23 cellular contexts compared by ENCODE assay signal in the genomic region with DNA sequence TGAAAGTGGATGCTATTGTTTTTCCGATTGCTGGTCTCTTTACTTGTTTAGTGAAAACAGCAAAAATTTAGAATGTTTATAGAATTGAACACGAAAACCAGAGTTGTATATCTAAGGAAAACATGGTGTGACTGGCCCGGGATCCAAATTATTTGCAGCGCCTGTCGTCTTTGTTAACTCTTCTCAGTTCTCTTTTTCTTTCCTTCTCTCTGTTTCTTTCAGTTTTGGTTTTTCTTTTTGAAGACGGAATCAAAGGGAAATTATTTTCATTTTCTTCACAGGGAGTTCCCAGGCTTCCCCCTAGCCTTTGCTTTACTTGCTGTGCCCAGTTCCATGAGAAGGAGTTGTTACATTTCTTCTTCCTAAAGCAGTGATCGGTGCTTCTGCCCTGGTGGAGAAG.
A peak's percentile ranks its signal among the peaks of the same experiment; 100 is the strongest.
DNase-seq lines count a peak whose midpoint lies in the region; ATAC-seq, FAIRE-seq and TF ChIP-seq lines count a peak whose summit lies in the region.
"Had no signal": no experiment of that assay in that cellular context is flagged by ENCODE, and none has a peak within 500 bp of the region (broad histone marks: within the 10 kb centered on the region; RNA-seq: fewer than 3 reads in every experiment).

No MANE protein-coding gene starts in this region.

- TF ChIP-seq EP300 in stomach (IDR thresholded peaks at IDR 0.05) = no peak

- no peaks in the 10 kb centered on the region for H3K27me3 ChIP-seq in GM23338 (ENCODE audit: insufficient read depth)
- no peaks in the 10 kb centered on the region for H3K27me3 ChIP-seq in stomach
- H3K27me3 ChIP-seq in WERI-Rb-1 (ENCODE audit: insufficient read depth, low read depth, severe bottlenecking) = peaks cover 15% of the 10 kb centered on the region
- H3K27me3 ChIP-seq: right lobe of liver had no signal

- H3K36me3 Mint-ChIP-seq in GM23338 (ENCODE audit: low read depth) = peaks cover 12% of the 10 kb centered on the region
- no peaks in the 10 kb centered on the region for H3K36me3 Mint-ChIP-seq in activated T-helper 17 cell treated with anti-CD3 and anti-CD28 coated beads, Interleukin-2, amount 50 U/mL, for 72 hours (ENCODE audit: low read depth)
- H3K36me3 Mint-ChIP-seq: CD8-positive, alpha-beta memory T cell; stimulated activated effector memory CD8-positive, alpha-beta T cell treated with anti-CD3 and anti-CD28 coated beads, Interleukin-12 subunit alpha, Interleukin-12 subunit beta, amount 100 ng/mL, for 72 hours had no signal

- no peak overlapping the region for H3K9ac ChIP-seq in kidney (ENCODE audit: low read length in 2 of 2)

- no peak overlapping the region for H3K4me3 ChIP-seq in GM23338
- no peak overlapping the region for H3K4me3 ChIP-seq in kidney (ENCODE audit: low read length in 2 of 2)
- H3K4me3 ChIP-seq in stomach = no peak overlapping the region
- no peak overlapping the region for H3K4me3 ChIP-seq in WERI-Rb-1 (ENCODE audit: low read depth, low read length)
- H3K4me3 ChIP-seq: HAP-1, right lobe of liver, thoracic aorta had no signal

- H3K36me3 ChIP-seq in GM23338 (ENCODE audit: insufficient read depth) (no peaks in the 10 kb centered on the region), kidney (ENCODE audit: control insufficient read depth in 1 of 2, insufficient read depth in 2 of 2, low read length in 2 of 2) (no peaks in the 10 kb centered on the region), stomach (peaks cover 0 to 8% (median 2%) of the 10 kb centered on the region in 4 donors), WERI-Rb-1 (no peaks in the 10 kb centered on the region)
- H3K36me3 ChIP-seq: HAP-1, right lobe of liver, thoracic aorta had no signal

- 0 out of 2 replicates have a peak overlapping the region, but pooled peaks have one; percentile 36 for H3K27ac ChIP-seq in GM23338 (ENCODE audit: low read depth)
- peak overlapping the region; percentile 18 to 48 for H3K27ac ChIP-seq in kidney (ENCODE audit: low read depth in 2 of 2, low read length in 2 of 2)
- H3K27ac ChIP-seq in stomach = peak overlapping the region in 3 of 5 donors; percentile 28 to 58 (median 35)
- no peak overlapping the region for H3K27ac ChIP-seq in WERI-Rb-1
- H3K27ac ChIP-seq: right lobe of liver, thoracic aorta had no signal

- WGBS in stomach, 5 donors = 36 to 68% (median 49%) methylated on average over 7 of the region's 7 CpGs

- peak overlapping the region; percentile 19; the same call in 1 of the 2 replicates for H3K27ac Mint-ChIP-seq in GM23338
- H3K27ac Mint-ChIP-seq in activated T-helper 17 cell treated with anti-CD3 and anti-CD28 coated beads, Interleukin-2, amount 50 U/mL, for 72 hours = peak overlapping the region; percentile 47
- H3K27ac Mint-ChIP-seq: stimulated activated effector memory CD8-positive, alpha-beta T cell treated with anti-CD3 and anti-CD28 coated beads, Interleukin-12 subunit alpha, Interleukin-12 subunit beta, amount 100 ng/mL, for 72 hours; T-helper 1 cell treated with Interleukin-12 subunit alpha and Interleukin-12 subunit beta and Interleukin-4 antibody, amounts not matched to agents 30 μg/mL and 1 μg/mL, for 36 hours had no signal

- DNase-seq in GM23338 (ENCODE audit: low spot score) (no peak), kidney (peak; percentile 3), stomach (no peak), GF-D8 (lab: John Stamatoyannopoulos, UW) (no peak), WERI-Rb-1 (no peak)
- no peak for DNase-seq in central memory CD4-positive, alpha-beta T cell
- DNase-seq: activated CD4-positive, alpha-beta T cell treated with anti-CD3 and anti-CD28 coated beads, Interleukin-2, amount 50 U/mL, for 48 hours; activated gamma-delta T cell treated with Interleukin-2 at 50 U/mL for 16 hours; CD8-positive, alpha-beta memory T cell; Kasumi-1; NCI-H1092; NCI-H2029; NCI-H226; PC-3 had no signal

- ATAC-seq in GM23338 = no peak
- ATAC-seq in activated T-helper 17 cell treated with anti-CD3 and anti-CD28 coated beads, Interleukin-2, amount 50 U/mL, for 72 hours (replicated peaks) = no peak
- no peak for ATAC-seq in activated CD4-positive, CD25-positive, alpha-beta regulatory T cell treated with anti-CD3 and anti-CD28 coated beads, Interleukin-2, amount 50 U/mL, for 24 hours
- ATAC-seq: esophagus mucosa; left lobe of liver; PC-3; right lobe of liver; stimulated activated effector memory CD8-positive, alpha-beta T cell treated with anti-CD3 and anti-CD28 coated beads, Interleukin-12 subunit alpha, Interleukin-12 subunit beta, amount 100 ng/mL, for 72 hours had no signal

- H3F3A ChIP-seq in GM23338 (replicated peaks; ENCODE audit: low read depth) = no peaks in the 10 kb centered on the region

- H3K27me3 Mint-ChIP-seq in GM23338 (ENCODE audit: insufficient read depth, low read depth, poor library complexity) = peaks cover 5% of the 10 kb centered on the region
- peaks cover 20% of the 10 kb centered on the region for H3K27me3 Mint-ChIP-seq in activated T-helper 17 cell treated with anti-CD3 and anti-CD28 coated beads, Interleukin-2, amount 50 U/mL, for 72 hours

- H3K4me2 ChIP-seq in GM23338 = no peak overlapping the region

- H3K9me3 Mint-ChIP-seq in GM23338 = peaks cover 8% of the 10 kb centered on the region
- H3K9me3 Mint-ChIP-seq in activated T-helper 17 cell treated with anti-CD3 and anti-CD28 coated beads, Interleukin-2, amount 50 U/mL, for 72 hours = no peaks in the 10 kb centered on the region

- H3K9me3 ChIP-seq in kidney (ENCODE audit: control insufficient read depth in 1 of 2, low read length in 2 of 2) (peaks cover 0 to 7% of the 10 kb centered on the region in 2 donors), stomach (peaks cover 0 to 10% (median 7%) of the 10 kb centered on the region in 4 donors), WERI-Rb-1 (ENCODE audit: severe bottlenecking) (no peaks in the 10 kb centered on the region)
- H3K9me3 ChIP-seq: HAP-1, right lobe of liver had no signal

- peaks cover 21% of the 10 kb centered on the region for H3K4me1 ChIP-seq in GM23338 (ENCODE audit: insufficient read depth)
- peaks cover 24 to 37% of the 10 kb centered on the region in 2 donors for H3K4me1 ChIP-seq in kidney (ENCODE audit: control insufficient read depth in 1 of 2, insufficient read depth in 1 of 2, low read depth in 1 of 2, low read length in 2 of 2)
- peaks cover 0 to 33% (median 18%) of the 10 kb centered on the region in 4 donors for H3K4me1 ChIP-seq in stomach
- H3K4me1 ChIP-seq: right lobe of liver had no signal

- peaks cover 93% of the 10 kb centered on the region for H3K79me2 ChIP-seq in GM23338 (replicated peaks; ENCODE audit: insufficient read depth)

- no peak overlapping the region for H3K4me3 Mint-ChIP-seq in GM23338
- no peak overlapping the region for H3K4me3 Mint-ChIP-seq in activated T-helper 17 cell treated with anti-CD3 and anti-CD28 coated beads, Interleukin-2, amount 50 U/mL, for 72 hours
- H3K4me3 Mint-ChIP-seq: CD8-positive, alpha-beta memory T cell; stimulated activated effector memory CD8-positive, alpha-beta T cell treated with anti-CD3 and anti-CD28 coated beads, Interleukin-12 subunit alpha, Interleukin-12 subunit beta, amount 100 ng/mL, for 72 hours; T-helper 1 cell treated with Interleukin-12 subunit alpha and Interleukin-12 subunit beta and Interleukin-4 antibody, amounts not matched to agents 30 μg/mL and 1 μg/mL, for 36 hours had no signal

- H3K9me2 ChIP-seq in GM23338 (ENCODE audit: insufficient read depth) = 0 out of 2 replicates have a peak, but pooled peaks cover 4% of the 10 kb centered on the region

- no peak for FAIRE-seq in kidney (lab: Jason Lieb, UNC)

- no peak overlapping the region for H2AFZ ChIP-seq in GM23338

- H4K20me1 ChIP-seq in GM23338 (replicated peaks; ENCODE audit: insufficient read depth) = 0 out of 2 replicates have a peak, but pooled peaks cover 3% of the 10 kb centered on the region

- peaks cover 45% of the 10 kb centered on the region for H3K4me1 Mint-ChIP-seq in GM23338
- no peaks in the 10 kb centered on the region for H3K4me1 Mint-ChIP-seq in activated T-helper 17 cell treated with anti-CD3 and anti-CD28 coated beads, Interleukin-2, amount 50 U/mL, for 72 hours

- intact Hi-C loops in kidney (cut with DNase I) (no loop called here), stomach (cut with DNase I; ENCODE audit: low total_unique reads) (no loop called here)

- TF ChIP-seq POLR2A in stomach (IDR thresholded peaks at IDR 0.05) = no peak

- no peak for TF ChIP-seq CTCF in GM23338 (conservative IDR thresholded peaks at IDR 0.05; ENCODE audit: low read depth in 2 of 2)
- TF ChIP-seq CTCF in kidney (IDR thresholded peaks at IDR 0.05; ENCODE audit: borderline replicate concordance, extremely low read depth, insufficient read depth) = no peak
- no peak for TF ChIP-seq CTCF in stomach (IDR thresholded peaks at IDR 0.05)
- no peak for TF ChIP-seq CTCF in WERI-Rb-1 (IDR thresholded peaks at IDR 0.05; ENCODE audit: low read depth, low read length)

TF ChIP-seq in GM23338, 12 proteins besides CTCF, POLR2A, EP300 and RAD21 (continues in another document):
- TF ChIP-seq, protein P1, sequence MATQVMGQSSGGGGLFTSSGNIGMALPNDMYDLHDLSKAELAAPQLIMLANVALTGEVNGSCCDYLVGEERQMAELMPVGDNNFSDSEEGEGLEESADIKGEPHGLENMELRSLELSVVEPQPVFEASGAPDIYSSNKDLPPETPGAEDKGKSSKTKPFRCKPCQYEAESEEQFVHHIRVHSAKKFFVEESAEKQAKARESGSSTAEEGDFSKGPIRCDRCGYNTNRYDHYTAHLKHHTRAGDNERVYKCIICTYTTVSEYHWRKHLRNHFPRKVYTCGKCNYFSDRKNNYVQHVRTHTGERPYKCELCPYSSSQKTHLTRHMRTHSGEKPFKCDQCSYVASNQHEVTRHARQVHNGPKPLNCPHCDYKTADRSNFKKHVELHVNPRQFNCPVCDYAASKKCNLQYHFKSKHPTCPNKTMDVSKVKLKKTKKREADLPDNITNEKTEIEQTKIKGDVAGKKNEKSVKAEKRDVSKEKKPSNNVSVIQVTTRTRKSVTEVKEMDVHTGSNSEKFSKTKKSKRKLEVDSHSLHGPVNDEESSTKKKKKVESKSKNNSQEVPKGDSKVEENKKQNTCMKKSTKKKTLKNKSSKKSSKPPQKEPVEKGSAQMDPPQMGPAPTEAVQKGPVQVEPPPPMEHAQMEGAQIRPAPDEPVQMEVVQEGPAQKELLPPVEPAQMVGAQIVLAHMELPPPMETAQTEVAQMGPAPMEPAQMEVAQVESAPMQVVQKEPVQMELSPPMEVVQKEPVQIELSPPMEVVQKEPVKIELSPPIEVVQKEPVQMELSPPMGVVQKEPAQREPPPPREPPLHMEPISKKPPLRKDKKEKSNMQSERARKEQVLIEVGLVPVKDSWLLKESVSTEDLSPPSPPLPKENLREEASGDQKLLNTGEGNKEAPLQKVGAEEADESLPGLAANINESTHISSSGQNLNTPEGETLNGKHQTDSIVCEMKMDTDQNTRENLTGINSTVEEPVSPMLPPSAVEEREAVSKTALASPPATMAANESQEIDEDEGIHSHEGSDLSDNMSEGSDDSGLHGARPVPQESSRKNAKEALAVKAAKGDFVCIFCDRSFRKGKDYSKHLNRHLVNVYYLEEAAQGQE (IDR thresholded peaks at IDR 0.05; ENCODE audit: unreplicated experiment) = no peak
- TF ChIP-seq STAT1 (IDR thresholded peaks at IDR 0.05; ENCODE audit: unreplicated experiment) = no peak
- no peak for TF ChIP-seq CREB1 (CRISPR knock-in tag; IDR thresholded peaks at IDR 0.05; ENCODE audit: low read depth)
- no peak for TF ChIP-seq NANOG (IDR thresholded peaks at IDR 0.05; ENCODE audit: borderline replicate concordance)
- no peak for TF ChIP-seq ZNF114 (CRISPR knock-in tag; IDR thresholded peaks at IDR 0.05)
- TF ChIP-seq JUNB (IDR thresholded peaks at IDR 0.05; ENCODE audit: unreplicated experiment) = no peak
